8 cellular contexts compared by ENCODE assay signal in genomic region chr17:59786213-59786535, GRCh38.
A peak's percentile ranks its signal among the peaks of the same experiment; 100 is the strongest.
DNase-seq lines count a peak whose midpoint lies in the region; ATAC-seq and TF ChIP-seq lines count a peak whose summit lies in the region.

No MANE protein-coding gene starts in this region.

- peaks cover 1% of the 10 kb centered on the region for H3K27me3 Mint-ChIP-seq in endothelial cell (ENCODE audit: unreplicated experiment)
- H3K27me3 Mint-ChIP-seq in progenitor cell of endocrine pancreas: no peaks in the 10 kb centered on the region

- H3K27ac ChIP-seq in DND-41 (ENCODE audit: low read length): peak overlapping the region; percentile 90
- peak overlapping the region; percentile 100 for H3K27ac ChIP-seq in Panc1 (ENCODE audit: low read length)

- DNase-seq in DND-41 (no peak), Panc1 (ENCODE audit: low read depth, low spot score) (no peak), endothelial cell (ENCODE audit: low spot score) (no peak), progenitor cell of endocrine pancreas (ENCODE audit: low spot score, unreplicated experiment) (no peak), NCI-H345 (lab: John Stamatoyannopoulos, UW) (no peak)
- DNase-seq in effector CD4-positive, alpha-beta T cell: no peak

- H3K4me1 ChIP-seq in DND-41 (ENCODE audit: insufficient read depth, low read length) (peaks cover 61% of the 10 kb centered on the region), Panc1 (ENCODE audit: control insufficient read depth, insufficient read depth, low read length) (peaks cover 63% of the 10 kb centered on the region)

- H3K36me3 ChIP-seq in DND-41 (ENCODE audit: insufficient read depth, low read length): no peaks in the 10 kb centered on the region
- peaks cover 3% of the 10 kb centered on the region; the same call in 1 of the 2 replicates for H3K36me3 ChIP-seq in Panc1 (ENCODE audit: control insufficient read depth, insufficient read depth, low read length)

- H3K4me1 Mint-ChIP-seq in endothelial cell (ENCODE audit: unreplicated experiment): peaks cover 20% of the 10 kb centered on the region
- H3K4me1 Mint-ChIP-seq in progenitor cell of endocrine pancreas (ENCODE audit: low read depth): peaks cover 41% of the 10 kb centered on the region

- intact Hi-C loops in Panc1 (cut with micrococcal nuclease; ENCODE audit: unreplicated experiment): loop anchor here (2.0 kb wide), 1 partner anchor 51 kb away; no protein-coding TSS in a partner anchor

- no TSS peak for BruUV-seq in Panc1 (replicated peaks; lab: Mats Ljungman, UMichigan)

- peak overlapping the region; percentile 67 for H3K4me2 ChIP-seq in DND-41 (ENCODE audit: insufficient read depth, low read length)

- H2AFZ ChIP-seq in DND-41 (ENCODE audit: low read depth, low read length): peak overlapping the region; percentile 53

- H3K9me3 Mint-ChIP-seq in endothelial cell (ENCODE audit: unreplicated experiment) (no peaks in the 10 kb centered on the region), progenitor cell of endocrine pancreas (ENCODE audit: low read depth) (no peaks in the 10 kb centered on the region)

- in situ Hi-C loops in Panc1 (cut with HindIII; ENCODE audit: low pct_unique_long_range_greater_than_20kb, low sequenced_read_pairs): no loop called here

- no peaks in the 10 kb centered on the region for H3K27me3 ChIP-seq in DND-41 (ENCODE audit: insufficient read depth, low read length, poor library complexity)
- H3K27me3 ChIP-seq in Panc1 (ENCODE audit: control insufficient read depth, insufficient read depth, low read length): no peaks in the 10 kb centered on the region

- H3K4me3 Mint-ChIP-seq in endothelial cell (ENCODE audit: unreplicated experiment): no peak overlapping the region
- peak overlapping the region; percentile 3 for H3K4me3 Mint-ChIP-seq in progenitor cell of endocrine pancreas (ENCODE audit: low read depth)

- H3K79me2 ChIP-seq in DND-41 (ENCODE audit: insufficient read depth, low read length): peaks cover 6% of the 10 kb centered on the region

- H3K36me3 Mint-ChIP-seq in endothelial cell (ENCODE audit: low read depth, unreplicated experiment): no peaks in the 10 kb centered on the region
- H3K36me3 Mint-ChIP-seq in progenitor cell of endocrine pancreas (ENCODE audit: insufficient read depth): peaks cover 1% of the 10 kb centered on the region

- ATAC-seq in DND-41 (ENCODE audit: insufficient read depth, low read depth) (no peak), Panc1 (no peak), GM21447 (IDR thresholded peaks at IDR 0.05; ENCODE audit: unreplicated experiment) (no peak), GM21360 (IDR thresholded peaks at IDR 0.05; ENCODE audit: unreplicated experiment) (no peak)

- H3K27ac Mint-ChIP-seq in endothelial cell (ENCODE audit: unreplicated experiment) (peak overlapping the region; percentile 88), progenitor cell of endocrine pancreas (peak overlapping the region; percentile 98)

- H3K4me3 ChIP-seq in DND-41 (ENCODE audit: low read depth in 1 of 2, low read length in 2 of 2): peak overlapping the region in 1 of 2 experiments; percentile 43; a peak in 2 of 4 replicates
- no peak overlapping the region for H3K4me3 ChIP-seq in Panc1 (ENCODE audit: low read depth in 2 of 2, low read length in 2 of 2)

- H3K9me3 ChIP-seq in DND-41 (ENCODE audit: insufficient read depth, low read length, severe bottlenecking): no peaks in the 10 kb centered on the region
- no peaks in the 10 kb centered on the region for H3K9me3 ChIP-seq in Panc1 (ENCODE audit: control insufficient read depth, insufficient read depth, low read depth, low read length)

- TF ChIP-seq CTCF in DND-41 (IDR thresholded peaks at IDR 0.05; ENCODE audit: borderline replicate concordance, extremely low read depth, low read length, poor library complexity, severe bottlenecking): no peak
- TF ChIP-seq CTCF in Panc1 (IDR thresholded peaks at IDR 0.05): no peak
- no peak for TF ChIP-seq CTCF in endothelial cell (IDR thresholded peaks at IDR 0.05; ENCODE audit: unreplicated experiment)
- TF ChIP-seq CTCF in progenitor cell of endocrine pancreas (IDR thresholded peaks at IDR 0.05; ENCODE audit: unreplicated experiment): no peak

- POLR2A ChIA-PET in Panc1 (lab: Charles Lee): interaction anchor here (0.5 to 4.5 kb wide), 8 partner anchors 18 to 78 kb away, joined by 3 to 34 read pairs (median 6); partner anchors contain the start of genes PTRH2 and VMP1

- peak overlapping the region; percentile 62 for H3K9ac ChIP-seq in DND-41 (ENCODE audit: low read depth, low read length)

- H4K20me1 ChIP-seq in DND-41 (ENCODE audit: insufficient read depth, low read length): no peaks in the 10 kb centered on the region

- CTCF ChIA-PET in Panc1 (lab: Charles Lee): interaction anchor here (0.7 to 1.2 kb wide), 2 partner anchors 33 to 34 kb away, joined by 3 to 7 read pairs; no protein-coding TSS in a partner anchor
